ENCODE assay signal across 16 cellular contexts in genomic region chr14:103857256-103857655, GRCh38. TPM values are rescaled to one million over a fixed set of nuclear protein-coding genes. Genes with fewer than 3 reads are reported as not detected.
A peak's percentile ranks its signal among the peaks of the same experiment; 100 is the strongest.
DNase-seq lines count a peak whose midpoint lies in the region; ATAC-seq and TF ChIP-seq lines count a peak whose summit lies in the region.
"Had no signal": no experiment of that assay in that cellular context is flagged by ENCODE, and none has a peak within 500 bp of the region (broad histone marks: within the 10 kb centered on the region; RNA-seq: fewer than 3 reads in every experiment).

No MANE protein-coding gene starts in this region.

- TF ChIP-seq CTCF in heart left ventricle (IDR thresholded peaks at IDR 0.05) (no peak), endothelial cell (IDR thresholded peaks at IDR 0.05; ENCODE audit: unreplicated experiment) (no peak), thyroid gland (IDR thresholded peaks at IDR 0.05) (no peak)

- H3K9me3 Mint-ChIP-seq in endothelial cell (ENCODE audit: unreplicated experiment), result no peaks in the 10 kb centered on the region
- H3K9me3 Mint-ChIP-seq: CD4-positive, alpha-beta T cell; IgD-negative memory B cell had no signal

- no peaks in the 10 kb centered on the region for H3K36me3 ChIP-seq in heart left ventricle
- no peaks in the 10 kb centered on the region for H3K36me3 ChIP-seq in neuronal stem cell (replicated peaks in 1 of 2; ENCODE audit: control insufficient read depth in 2 of 2, insufficient read depth in 2 of 2, low read length in 2 of 2)
- H3K36me3 ChIP-seq in thyroid gland, result no peaks in the 10 kb centered on the region

- no peak overlapping the region for H3K9ac ChIP-seq in neuronal stem cell (ENCODE audit: low read depth, low read length, poor library complexity)

- ATAC-seq in Right ventricle myocardium inferior, result no peak
- ATAC-seq in heart left ventricle, result no peak
- no peak for ATAC-seq in GM21737 (IDR thresholded peaks at IDR 0.05; ENCODE audit: unreplicated experiment)
- ATAC-seq: A549 had no signal

- H3K27ac ChIP-seq in heart left ventricle (no peak overlapping the region), neuronal stem cell (replicated peaks; ENCODE audit: low read length) (no peak overlapping the region), thyroid gland (peak overlapping the region in 2 of 3 donors; percentile 90 to 91)
- H3K27ac ChIP-seq: 22Rv1, A549, C4-2B had no signal

- H4K8ac ChIP-seq in neuronal stem cell (ENCODE audit: low read depth, low read length), result no peak overlapping the region

- no peak overlapping the region for H2BK120ac ChIP-seq in neuronal stem cell (ENCODE audit: low read depth, low read length)

- DNase-seq in Right ventricle myocardium inferior (ENCODE audit: missing footprints), result peak; percentile 60
- DNase-seq in heart left ventricle, result no peak
- no peak for DNase-seq in endothelial cell (ENCODE audit: low spot score)
- no peak for DNase-seq in neuronal stem cell (ENCODE audit: low spot score)
- no peak for DNase-seq in thyroid gland
- DNase-seq in NCI-H345 treated with DMSO at 0.1 percent for 48 hours (lab: John Stamatoyannopoulos, UW; ENCODE audit: unreplicated experiment), result no peak
- no peak for DNase-seq in NCI-H2107 (lab: John Stamatoyannopoulos, UW)
- DNase-seq: AML-193; Caco-2; CD4-positive, alpha-beta T cell; HCEC 1CT had no signal

- TF ChIP-seq POLR2A in heart left ventricle (IDR thresholded peaks at IDR 0.05) (no peak), thyroid gland (IDR thresholded peaks at IDR 0.05) (no peak)

- H3K4me1 Mint-ChIP-seq in endothelial cell (ENCODE audit: unreplicated experiment), result peaks cover 34% of the 10 kb centered on the region
- H3K4me1 Mint-ChIP-seq: IgD-negative memory B cell had no signal

- H2BK5ac ChIP-seq in neuronal stem cell (ENCODE audit: low read length), result no peak overlapping the region

- no peak overlapping the region for H2BK15ac ChIP-seq in neuronal stem cell (ENCODE audit: low read length)

- no peaks in the 10 kb centered on the region for H3K9me3 ChIP-seq in heart left ventricle
- no peaks in the 10 kb centered on the region for H3K9me3 ChIP-seq in neuronal stem cell (replicated peaks in 1 of 2; ENCODE audit: control insufficient read depth in 2 of 2, insufficient read depth in 1 of 2, low read depth in 1 of 2, low read length in 2 of 2)
- no peaks in the 10 kb centered on the region for H3K9me3 ChIP-seq in thyroid gland
- H3K9me3 ChIP-seq: A549, Caco-2 had no signal

- no peaks in the 10 kb centered on the region for H3K27me3 ChIP-seq in heart left ventricle
- H3K27me3 ChIP-seq in neuronal stem cell (ENCODE audit: control insufficient read depth in 3 of 3, insufficient read depth in 3 of 3, low read depth in 1 of 3, low read length in 3 of 3), result peaks cover 0 to 27% (median 0%) of the 10 kb centered on the region in 3 experiments
- no peaks in the 10 kb centered on the region for H3K27me3 ChIP-seq in thyroid gland

- no peak overlapping the region for H3K23ac ChIP-seq in neuronal stem cell (ENCODE audit: low read depth, low read length, poor library complexity)

- peaks cover 4% of the 10 kb centered on the region for H3K27me3 Mint-ChIP-seq in endothelial cell (ENCODE audit: unreplicated experiment)

- H3K4me1 ChIP-seq in heart left ventricle, result peaks cover 5 to 44% (median 20%) of the 10 kb centered on the region in 12 donors
- peaks cover 16 to 21% of the 10 kb centered on the region in 2 donors for H3K4me1 ChIP-seq in neuronal stem cell (ENCODE audit: control insufficient read depth in 2 of 2, insufficient read depth in 1 of 2, low read depth in 1 of 2, low read length in 2 of 2)
- H3K4me1 ChIP-seq in thyroid gland, result peaks cover 27 to 47% of the 10 kb centered on the region in 2 donors
- H3K4me1 ChIP-seq: A549 had no signal

- WGBS in heart left ventricle, 4 donors, result 79 to 98% (median 89%) methylated on average over 5 to 6 of the region's 6 CpGs
- WGBS in neuronal stem cell (ENCODE audit: extremely low coverage in 2 of 2, insufficient read length in 2 of 2, insufficient replicate concordance in 1 of 2), 2 donors, result no CpG with 5 or more reads among the region's 6 CpGs
- 89 to 100% methylated on average over 3 to 6 of the region's 6 CpGs for WGBS in thyroid gland, 2 donors

- intact Hi-C loops in Right ventricle myocardium inferior (cut with DNase I), result no loop called here
- intact Hi-C loops in heart left ventricle (cut with DNase I), result no loop called here
- intact Hi-C loops in thyroid gland (cut with DNase I), result no loop called here

- H2BK12ac ChIP-seq in neuronal stem cell (ENCODE audit: low read length), result no peak overlapping the region

- H2AK5ac ChIP-seq in neuronal stem cell (ENCODE audit: low read depth, low read length), result peak overlapping the region; percentile 57

- H2AFZ ChIP-seq in neuronal stem cell (ENCODE audit: low read length), result no peak overlapping the region

- H3K79me1 ChIP-seq in neuronal stem cell (ENCODE audit: low read depth, low read length), result no peaks in the 10 kb centered on the region

- H3K36me3 Mint-ChIP-seq in endothelial cell (ENCODE audit: low read depth, unreplicated experiment), result no peaks in the 10 kb centered on the region
- H3K36me3 Mint-ChIP-seq: IgD-negative memory B cell had no signal

- H3K4me3 Mint-ChIP-seq in endothelial cell (ENCODE audit: unreplicated experiment), result no peak overlapping the region
- H3K4me3 Mint-ChIP-seq: CD4-positive, alpha-beta T cell; IgD-negative memory B cell had no signal

- no peak overlapping the region for H3K4me2 ChIP-seq in neuronal stem cell (ENCODE audit: insufficient read depth, low read length, poor library complexity, severe bottlenecking)
- H3K4me2 ChIP-seq: A549 had no signal

- H3K18ac ChIP-seq in neuronal stem cell (ENCODE audit: low read length), result peak overlapping the region; percentile 18

- H3K4me3 ChIP-seq in heart left ventricle, result no peak overlapping the region
- H3K4me3 ChIP-seq in neuronal stem cell (ENCODE audit: low read length in 2 of 2), result no peak overlapping the region
- no peak overlapping the region for H3K4me3 ChIP-seq in thyroid gland (replicated peaks in 1 of 3)
- H3K4me3 ChIP-seq: A549 had no signal

- peak overlapping the region; percentile 52 for H3K27ac Mint-ChIP-seq in endothelial cell (ENCODE audit: unreplicated experiment)
- H3K27ac Mint-ChIP-seq: CD4-positive, alpha-beta T cell had no signal

- no peak overlapping the region for H3K4ac ChIP-seq in neuronal stem cell (ENCODE audit: low read length)

- no peak overlapping the region for H4K91ac ChIP-seq in neuronal stem cell (ENCODE audit: low read depth, low read length, poor library complexity)

- no peak overlapping the region for H3K14ac ChIP-seq in neuronal stem cell (ENCODE audit: low read length)

RNA-seq across cellular contexts. Expression of gene PPP1R13B, which starts 9.9 kb away (rescaled TPM):
- total RNA-seq in Right ventricle myocardium inferior (101 TPM), heart left ventricle (10 to 100 TPM; 59.0 to 96.2 (median 78.1) TPM), endothelial cell (ENCODE audit: unreplicated experiment) (63.9 TPM), thyroid gland (100 to 1,000 TPM in 1 of 4 donors, 10 to 100 TPM in 3; 77.0 to 131 (median 81.8) TPM)
- polyA plus RNA-seq in heart left ventricle, result 10 to 100 TPM; 27.5 to 47.6 TPM
- polyA plus RNA-seq in neuronal stem cell (2013, experiment 1 of 2), result 2.1 TPM
- 1.6 TPM for polyA plus RNA-seq in neuronal stem cell (2013, experiment 2 of 2)

Comparison
In these comparisons a context has a peak if more than half of its experiments do, and no peak if none do; other contexts are left out.
1. H3K27ac ChIP-seq: peak in thyroid gland (2 of 3); none in heart left ventricle (0 of 12) and neuronal stem cell (single experiment).